13 cellular contexts compared by ENCODE assay signal in genomic region chr2:88471083-88471942, GRCh38.
"Had no signal": no experiment of that assay in that cellular context is flagged by ENCODE, and none has a peak within 500 bp of the region (broad histone marks: within the 10 kb centered on the region; RNA-seq: fewer than 3 reads in every experiment).

No MANE protein-coding gene starts in this region.

- DNase-seq: activated CD4-positive, alpha-beta T cell treated with anti-CD3 and anti-CD28 coated beads, Interleukin-2, amount 50 U/mL, for 4 hours; activated CD4-positive, CD25-positive, alpha-beta regulatory T cell treated with anti-CD3 and anti-CD28 coated beads, Interleukin-2, amount 50 U/mL, for 72 hours; activated naive CD4-positive, alpha-beta T cell treated with Interleukin-2 at 50 U/mL for 16 hours; brain microvascular endothelial cell; cortex of kidney; effector CD8-positive, alpha-beta T cell; foreskin fibroblast; hippocampal formation; left cardiac atrium; mammary epithelial cell; right lobe of liver; stimulated activated naive CD8-positive, alpha-beta T cell treated with anti-CD3 and anti-CD28 coated beads, Interleukin-15, amount 100 ng/mL, for 72 hours had no signal

- ATAC-seq: activated T-helper 17 cell treated with anti-CD3 and anti-CD28 coated beads, Interleukin-2, amount 50 U/mL, for 72 hours; left cardiac atrium; right lobe of liver; stimulated activated naive CD8-positive, alpha-beta T cell treated with anti-CD3 and anti-CD28 coated beads, Interleukin-15, amount 100 ng/mL, for 72 hours had no signal
